In genomic region chr2:190088917-190089316, GRCh38 we compare ENCODE assay signal across 8 cellular contexts. TPM values are rescaled to one million over a fixed set of nuclear protein-coding genes. Genes with fewer than 3 reads are reported as not detected.
DNase-seq lines count a peak whose midpoint lies in the region; ATAC-seq, FAIRE-seq and TF ChIP-seq lines count a peak whose summit lies in the region.

No MANE protein-coding gene starts in this region.

- DNase-seq in AG08396 (ENCODE audit: low spot score) (peak; percentile 32), GM12891 (ENCODE audit: insufficient read length, low spot score) (peak; percentile 6), NCI-H748 treated with DMSO at 0.1 percent for 48 hours (lab: John Stamatoyannopoulos, UW) (peak; percentile 71), frontal cortex (ENCODE audit: low spot score in 2 of 2) (peak; percentile 24 to 29), progenitor cell of endocrine pancreas (ENCODE audit: low spot score, unreplicated experiment) (peak; percentile 18)
- DNase-seq in activated T-cell treated with anti-CD3 and anti-CD28 coated beads, Interleukin-2, amount 50 U/mL, for 72 hours, result peak; percentile 44 to 59

- no peak overlapping the region for H3K27ac Mint-ChIP-seq in activated T-cell treated with anti-CD3 and anti-CD28 coated beads, Interleukin-2, amount 50 U/mL, for 72 hours
- no peak overlapping the region for H3K27ac Mint-ChIP-seq in progenitor cell of endocrine pancreas

- H3K9me3 Mint-ChIP-seq in activated T-cell treated with anti-CD3 and anti-CD28 coated beads, Interleukin-2, amount 50 U/mL, for 72 hours, result no peaks in the 10 kb centered on the region
- H3K9me3 Mint-ChIP-seq in progenitor cell of endocrine pancreas (ENCODE audit: low read depth), result no peaks in the 10 kb centered on the region

- peak; percentile 45 for FAIRE-seq in GM12891 (lab: Jason Lieb, UNC)
- peak; percentile 99 for FAIRE-seq in frontal cortex (lab: Jason Lieb, UNC)

- no peaks in the 10 kb centered on the region for H3K27me3 Mint-ChIP-seq in activated T-cell treated with anti-CD3 and anti-CD28 coated beads, Interleukin-2, amount 50 U/mL, for 72 hours (ENCODE audit: low read depth)
- no peaks in the 10 kb centered on the region for H3K27me3 Mint-ChIP-seq in progenitor cell of endocrine pancreas

- H3K36me3 Mint-ChIP-seq in activated T-cell treated with anti-CD3 and anti-CD28 coated beads, Interleukin-2, amount 50 U/mL, for 72 hours (ENCODE audit: insufficient read depth in 2 of 2), result no peaks in the 10 kb centered on the region
- no peaks in the 10 kb centered on the region for H3K36me3 Mint-ChIP-seq in progenitor cell of endocrine pancreas (ENCODE audit: insufficient read depth)

- H3K4me3 Mint-ChIP-seq in activated T-cell treated with anti-CD3 and anti-CD28 coated beads, Interleukin-2, amount 50 U/mL, for 72 hours, result no peak overlapping the region
- H3K4me3 Mint-ChIP-seq in progenitor cell of endocrine pancreas (ENCODE audit: low read depth), result no peak overlapping the region

- TF ChIP-seq POLR2A in GM12891 (IDR thresholded peaks at IDR 0.05; ENCODE audit: low read depth, low read length), result no peak

- H3K4me1 Mint-ChIP-seq in activated T-cell treated with anti-CD3 and anti-CD28 coated beads, Interleukin-2, amount 50 U/mL, for 72 hours (ENCODE audit: low read depth), result no peaks in the 10 kb centered on the region
- peaks cover 7% of the 10 kb centered on the region for H3K4me1 Mint-ChIP-seq in progenitor cell of endocrine pancreas (ENCODE audit: low read depth)

- ATAC-seq in HG03469 (IDR thresholded peaks at IDR 0.05; ENCODE audit: unreplicated experiment), result peak; percentile 41
- ATAC-seq in activated T-cell treated with anti-CD3 and anti-CD28 coated beads, Interleukin-2, amount 50 U/mL, for 72 hours (replicated peaks in 1 of 2), result peak; percentile 57 to 61
- no peak for ATAC-seq in HG02970 (IDR thresholded peaks at IDR 0.05; ENCODE audit: low FRiP score, unreplicated experiment)

- peak; percentile 77 for TF ChIP-seq CTCF in progenitor cell of endocrine pancreas (IDR thresholded peaks at IDR 0.05; ENCODE audit: unreplicated experiment)

TF ChIP-seq in GM12891, 5 proteins besides CTCF, POLR2A, EP300 and RAD21:
- TF ChIP-seq TAF1 (IDR thresholded peaks at IDR 0.05; ENCODE audit: low read depth, low read length) (no peak), PAX5 (IDR thresholded peaks at IDR 0.05; ENCODE audit: insufficient read depth, low read length, severe bottlenecking) (no peak), SPI1 (IDR thresholded peaks at IDR 0.05; ENCODE audit: low read depth, low read length) (no peak), POU2F2 (IDR thresholded peaks at IDR 0.05; ENCODE audit: low read depth, low read length) (no peak), POLR2AphosphoS5 (IDR thresholded peaks at IDR 0.05; ENCODE audit: low read depth, low read length) (no peak)

RNA-seq across cellular contexts. Expression of gene MSTN, which starts 26.4 kb away (rescaled TPM):
- polyA plus RNA-seq in GM12891 (2012; ENCODE audit: low read depth, missing spikeins), result not detected
- not detected for total RNA-seq in activated T-cell treated with anti-CD3 and anti-CD28 coated beads, Interleukin-2, amount 50 U/mL, for 72 hours
- total RNA-seq in frontal cortex (0.82 TPM), progenitor cell of endocrine pancreas (0.38 TPM in 2 replicates)

Comparison
In these comparisons a context has a peak if more than half of its experiments do, and no peak if none do; other contexts are left out.
1. DNase-seq: peak in every context shown above with its lines; median percentile 71 in NCI-H748 treated with DMSO at 0.1 percent for 48 hours; 52 in activated T-cell treated with anti-CD3 and anti-CD28 coated beads, Interleukin-2, amount 50 U/mL, for 72 hours; 32 in AG08396; 26 in frontal cortex; 18 in progenitor cell of endocrine pancreas; 6 in GM12891.